1 cellular context compared by ENCODE assay signal in the genomic region with DNA sequence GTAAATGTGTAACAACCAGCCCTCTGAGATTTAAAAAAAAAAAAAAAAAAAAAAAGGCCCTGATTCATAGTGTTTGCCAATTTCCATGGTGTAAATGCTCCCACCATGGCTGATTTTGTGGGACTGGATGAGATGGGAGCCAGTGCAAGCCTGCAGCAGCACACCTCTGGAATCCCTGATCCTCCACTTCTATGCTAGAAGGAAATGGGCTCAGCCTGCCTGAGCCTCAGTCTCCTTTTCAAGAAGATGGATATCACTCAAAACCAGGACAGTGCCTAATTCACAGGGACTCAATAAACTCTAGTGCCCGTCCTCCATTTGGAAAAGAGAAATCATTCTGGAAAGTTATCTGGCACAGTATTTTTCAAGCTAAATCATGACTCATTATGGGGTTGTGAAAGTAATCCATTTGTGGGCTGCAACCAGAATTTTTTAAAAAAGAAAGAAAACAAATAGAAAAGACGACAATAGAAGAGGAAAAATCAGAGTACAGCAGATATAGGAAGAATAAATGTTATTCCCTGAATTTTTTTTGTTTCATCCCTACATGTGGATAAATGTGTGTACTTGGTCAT.
TF ChIP-seq lines count a peak whose summit lies in the region.

No MANE protein-coding gene starts in this region.

TF ChIP-seq in SK-N-SH treated with all-trans-retinoic acid at 6 μM for 48 hours, 23 proteins besides CTCF, POLR2A, EP300 and RAD21 (continued from another document):
- TF ChIP-seq, protein P1, sequence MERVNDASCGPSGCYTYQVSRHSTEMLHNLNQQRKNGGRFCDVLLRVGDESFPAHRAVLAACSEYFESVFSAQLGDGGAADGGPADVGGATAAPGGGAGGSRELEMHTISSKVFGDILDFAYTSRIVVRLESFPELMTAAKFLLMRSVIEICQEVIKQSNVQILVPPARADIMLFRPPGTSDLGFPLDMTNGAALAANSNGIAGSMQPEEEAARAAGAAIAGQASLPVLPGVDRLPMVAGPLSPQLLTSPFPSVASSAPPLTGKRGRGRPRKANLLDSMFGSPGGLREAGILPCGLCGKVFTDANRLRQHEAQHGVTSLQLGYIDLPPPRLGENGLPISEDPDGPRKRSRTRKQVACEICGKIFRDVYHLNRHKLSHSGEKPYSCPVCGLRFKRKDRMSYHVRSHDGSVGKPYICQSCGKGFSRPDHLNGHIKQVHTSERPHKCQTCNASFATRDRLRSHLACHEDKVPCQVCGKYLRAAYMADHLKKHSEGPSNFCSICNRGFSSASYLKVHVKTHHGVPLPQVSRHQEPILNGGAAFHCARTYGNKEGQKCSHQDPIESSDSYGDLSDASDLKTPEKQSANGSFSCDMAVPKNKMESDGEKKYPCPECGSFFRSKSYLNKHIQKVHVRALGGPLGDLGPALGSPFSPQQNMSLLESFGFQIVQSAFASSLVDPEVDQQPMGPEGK (CRISPR knock-in tag; IDR thresholded peaks at IDR 0.05; ENCODE audit: borderline replicate concordance): no peak
- no peak for TF ChIP-seq ZC3H10 (CRISPR knock-in tag; IDR thresholded peaks at IDR 0.05)
- no peak for TF ChIP-seq BACH2 (CRISPR knock-in tag; IDR thresholded peaks at IDR 0.05; ENCODE audit: borderline replicate concordance)
- no peak for TF ChIP-seq ZFP3 (CRISPR knock-in tag; IDR thresholded peaks at IDR 0.05)
- TF ChIP-seq ISL1 (CRISPR knock-in tag; IDR thresholded peaks at IDR 0.05): no peak
- no peak for TF ChIP-seq RARB (CRISPR knock-in tag; IDR thresholded peaks at IDR 0.05)
- TF ChIP-seq, protein P2, sequence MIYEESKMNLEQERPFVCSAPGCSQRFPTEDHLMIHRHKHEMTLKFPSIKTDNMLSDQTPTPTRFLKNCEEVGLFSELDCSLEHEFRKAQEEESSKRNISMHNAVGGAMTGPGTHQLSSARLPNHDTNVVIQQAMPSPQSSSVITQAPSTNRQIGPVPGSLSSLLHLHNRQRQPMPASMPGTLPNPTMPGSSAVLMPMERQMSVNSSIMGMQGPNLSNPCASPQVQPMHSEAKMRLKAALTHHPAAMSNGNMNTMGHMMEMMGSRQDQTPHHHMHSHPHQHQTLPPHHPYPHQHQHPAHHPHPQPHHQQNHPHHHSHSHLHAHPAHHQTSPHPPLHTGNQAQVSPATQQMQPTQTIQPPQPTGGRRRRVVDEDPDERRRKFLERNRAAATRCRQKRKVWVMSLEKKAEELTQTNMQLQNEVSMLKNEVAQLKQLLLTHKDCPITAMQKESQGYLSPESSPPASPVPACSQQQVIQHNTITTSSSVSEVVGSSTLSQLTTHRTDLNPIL (CRISPR knock-in tag; IDR thresholded peaks at IDR 0.05; ENCODE audit: low read depth): no peak
- TF ChIP-seq ZNF70 (CRISPR knock-in tag; IDR thresholded peaks at IDR 0.05): no peak
TF ChIP-seq in SK-N-SH treated with all-trans-retinoic acid at 6 μM for 48 hours: peak in this region for 0.
